Comparison of ENCODE assay signal across 16 cellular contexts in the genomic region with DNA sequence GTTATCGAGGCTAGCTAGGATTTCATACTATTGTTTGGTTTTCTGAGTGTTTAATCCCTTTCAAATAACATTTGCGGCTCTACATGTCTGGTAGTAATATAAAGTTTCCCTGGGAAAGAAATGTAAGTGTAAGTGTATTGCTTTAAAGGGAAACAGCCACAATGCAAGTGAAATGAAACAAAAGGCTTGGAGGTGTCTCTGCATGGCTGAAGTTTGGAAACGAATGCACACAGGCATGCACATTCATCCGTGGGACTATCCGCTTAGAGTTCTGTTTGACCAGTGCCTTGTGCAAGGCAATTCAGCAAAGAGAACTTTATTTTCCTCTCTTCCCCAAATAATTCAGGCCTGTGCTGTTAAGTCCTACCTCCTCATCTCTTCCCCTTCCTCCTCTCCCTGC. TPM values are rescaled to one million over a fixed set of nuclear protein-coding genes. Genes with fewer than 3 reads are reported as not detected.
A peak's percentile ranks its signal among the peaks of the same experiment; 100 is the strongest.
DNase-seq lines count a peak whose midpoint lies in the region; ATAC-seq and TF ChIP-seq lines count a peak whose summit lies in the region.
"Had no signal": no experiment of that assay in that cellular context is flagged by ENCODE, and none has a peak within 500 bp of the region (broad histone marks: within the 10 kb centered on the region; RNA-seq: fewer than 3 reads in every experiment).

No MANE protein-coding gene starts in this region.

- ATAC-seq in right cardiac atrium: no peak
- ATAC-seq in HG03571 (IDR thresholded peaks at IDR 0.05; ENCODE audit: unreplicated experiment): no peak
- no peak for ATAC-seq in GM21619 (IDR thresholded peaks at IDR 0.05; ENCODE audit: unreplicated experiment)

- H3K27me3 Mint-ChIP-seq in chondrocyte (ENCODE audit: low read depth): no peaks in the 10 kb centered on the region

- H3K27me3 ChIP-seq in right cardiac atrium (ENCODE audit: control insufficient read depth, insufficient read depth) (no peaks in the 10 kb centered on the region), skeletal muscle satellite cell (ENCODE audit: control insufficient read depth, insufficient read depth, low read length) (peaks cover 11% of the 10 kb centered on the region)

- H3K9ac ChIP-seq in skeletal muscle satellite cell (ENCODE audit: low read depth, low read length): peak overlapping the region; percentile 2

- intact Hi-C loops in right cardiac atrium (cut with DNase I): loop anchor here in 1 of 4 donors (10.0 kb wide), 1 partner anchor 180 kb away; no protein-coding TSS in a partner anchor

- H3K9me3 ChIP-seq in right cardiac atrium (ENCODE audit: control insufficient read depth, low read length) (no peaks in the 10 kb centered on the region), skeletal muscle satellite cell (replicated peaks; ENCODE audit: low read length) (no peaks in the 10 kb centered on the region)

- peak overlapping the region; percentile 42 for H3K4me3 Mint-ChIP-seq in chondrocyte (ENCODE audit: unreplicated experiment)

- no peaks in the 10 kb centered on the region for H3K36me3 Mint-ChIP-seq in chondrocyte (ENCODE audit: low read depth)

- H3K36me3 ChIP-seq in skeletal muscle satellite cell (ENCODE audit: insufficient read depth, low read length): no peaks in the 10 kb centered on the region

- H3K4me2 ChIP-seq in skeletal muscle satellite cell (ENCODE audit: low read length): peak overlapping the region; percentile 21

- no peaks in the 10 kb centered on the region for H3K9me3 Mint-ChIP-seq in chondrocyte (ENCODE audit: low read depth)

- 39% methylated on average over 5 of the region's 5 CpGs for WGBS in right cardiac atrium

- H3K27ac ChIP-seq in right cardiac atrium (ENCODE audit: low read length): peak overlapping the region; percentile 74

- H3K4me3 ChIP-seq in right cardiac atrium (ENCODE audit: low read length): peak overlapping the region; percentile 40
- no peak overlapping the region for H3K4me3 ChIP-seq in skeletal muscle satellite cell (ENCODE audit: low read length)

- H3K4me1 ChIP-seq in right cardiac atrium (ENCODE audit: control insufficient read depth, insufficient read depth, low read length): peaks cover 9% of the 10 kb centered on the region
- peaks cover 33% of the 10 kb centered on the region for H3K4me1 ChIP-seq in skeletal muscle satellite cell (ENCODE audit: control insufficient read depth, insufficient read depth, low read length)

- peaks cover 57% of the 10 kb centered on the region for H3K4me1 Mint-ChIP-seq in chondrocyte (ENCODE audit: low read depth)

- DNase-seq in CD1c-positive myeloid dendritic cell (ENCODE audit: extremely low spot score) (peak; percentile 15), chondrocyte (ENCODE audit: low spot score) (no peak), right cardiac atrium (no peak), NCI-H1436 treated with DMSO at 0.1 percent for 48 hours (lab: John Stamatoyannopoulos, UW) (no peak)
- no peak for DNase-seq in stimulated activated CD4-positive, alpha-beta T cell treated with anti-CD3 and anti-CD28 coated beads, Interleukin-2, amount 100 ng/mL, for 48 hours
- DNase-seq: activated CD4-positive, alpha-beta T cell treated with anti-CD3 and anti-CD28 coated beads, Interleukin-2, amount 50 U/mL, for 4 hours; activated gamma-delta T cell treated with Interleukin-2 at 50 U/mL for 16 hours; cerebellar nuclear complex; glutamatergic neuron; Kasumi-1; mesendoderm; NCI-H2081 treated with DMSO at 0.1 percent for 48 hours; T-helper 1 cell had no signal

- H3K27ac Mint-ChIP-seq in chondrocyte (ENCODE audit: unreplicated experiment): peak overlapping the region; percentile 94

- no peak for TF ChIP-seq CTCF in chondrocyte (IDR thresholded peaks at IDR 0.05)

RNA-seq across cellular contexts. Expression of a gene that starts 56.1 kb away (rescaled TPM):
- total RNA-seq in chondrocyte (32.0 to 32.2 TPM (median 32.2 TPM) in 3 replicates), right cardiac atrium (10 to 100 TPM; 41.3 to 61.8 (median 49.1) TPM)
- polyA plus RNA-seq in right cardiac atrium: 12.9 TPM
- 6.8 and 10.5 TPM in 2 replicates for total RNA-seq in skeletal muscle satellite cell (2012; rRNA removed)
